ENCODE assay signal across 23 cellular contexts in the genomic region with DNA sequence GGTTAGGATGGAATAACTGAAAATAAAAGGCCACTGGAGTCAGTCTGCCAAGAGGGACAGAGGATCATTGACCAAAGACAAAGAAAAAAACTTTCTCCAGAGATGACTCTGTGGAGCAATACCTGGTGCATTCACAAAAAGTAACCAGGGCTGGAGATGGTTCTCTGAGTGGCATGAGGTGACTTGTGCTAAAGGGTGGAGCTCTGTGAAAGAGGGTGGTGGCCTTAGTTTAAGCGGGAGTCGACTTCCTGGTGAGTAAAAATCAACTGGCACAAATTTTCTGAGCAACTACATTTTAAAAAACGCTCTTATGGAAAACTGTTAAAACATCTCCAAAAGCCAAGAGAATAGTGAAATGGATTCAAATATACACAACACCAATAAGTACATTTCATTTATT. TPM values are rescaled to one million over a fixed set of nuclear protein-coding genes. Genes with fewer than 3 reads are reported as not detected.
DNase-seq lines count a peak whose midpoint lies in the region; ATAC-seq, FAIRE-seq and TF ChIP-seq lines count a peak whose summit lies in the region.
"Had no signal": no experiment of that assay in that cellular context is flagged by ENCODE, and none has a peak within 500 bp of the region (broad histone marks: within the 10 kb centered on the region; RNA-seq: fewer than 3 reads in every experiment).

No MANE protein-coding gene starts in this region.

- H2AFZ ChIP-seq in Loucy (ENCODE audit: low read length), result peak overlapping the region; percentile 44; the same call in 1 of the 2 replicates
- H2AFZ ChIP-seq: GM23248 had no signal

- H3K4me1 ChIP-seq in Loucy (ENCODE audit: insufficient read depth, low read length, poor library complexity, severe bottlenecking), result no peaks in the 10 kb centered on the region
- H3K4me1 ChIP-seq in adrenal gland (replicated peaks in 1 of 2), result peaks cover 2 to 16% of the 10 kb centered on the region in 2 donors
- H3K4me1 ChIP-seq: BLaER1 had no signal

- no peaks in the 10 kb centered on the region for H3F3A ChIP-seq in Loucy (ENCODE audit: low read depth)

- peak overlapping the region; percentile 3 for H3K27ac Mint-ChIP-seq in neural crest cell (ENCODE audit: unreplicated experiment)
- H3K27ac Mint-ChIP-seq: CD4-positive, alpha-beta T cell had no signal

- H3K9me3 ChIP-seq in Loucy (ENCODE audit: insufficient read depth, low read depth, low read length) (no peaks in the 10 kb centered on the region), adrenal gland (replicated peaks in 1 of 3) (no peaks in the 10 kb centered on the region)
- H3K9me3 ChIP-seq: BLaER1, SJSA1 had no signal

- H3K9ac ChIP-seq in Loucy (ENCODE audit: low read depth, low read length, poor library complexity, severe bottlenecking), result no peak overlapping the region
- H3K9ac ChIP-seq: BLaER1, GM23248 had no signal

- TF ChIP-seq CTCF in Loucy (conservative IDR thresholded peaks at IDR 0.05; ENCODE audit: low read length) (no peak), bronchial epithelial cell (IDR thresholded peaks at IDR 0.05; ENCODE audit: insufficient read depth, low read length, severe bottlenecking) (no peak), neural crest cell (conservative IDR thresholded peaks at IDR 0.05) (no peak), adrenal gland (IDR thresholded peaks at IDR 0.05) (no peak)

- intact Hi-C loops in adrenal gland (cut with DNase I), result no loop called here

- H3K9me2 ChIP-seq in Loucy (replicated peaks; ENCODE audit: low read depth, low read length), result no peaks in the 10 kb centered on the region

- 85 to 90% (median 89%) methylated on average over 3 of the region's 3 CpGs for WGBS in adrenal gland, 4 donors

- H3K36me3 ChIP-seq in Loucy (ENCODE audit: insufficient read depth, low read length) (no peaks in the 10 kb centered on the region), bronchial epithelial cell (ENCODE audit: control insufficient read depth, insufficient read depth, low read length) (no peaks in the 10 kb centered on the region), adrenal gland (replicated peaks in 1 of 2) (no peaks in the 10 kb centered on the region)
- H3K36me3 ChIP-seq: BLaER1, SJSA1 had no signal

- TF ChIP-seq POLR2A in adrenal gland (IDR thresholded peaks at IDR 0.05), result no peak

- ATAC-seq in esophagus mucosa (peak; percentile 70), HG02763 (IDR thresholded peaks at IDR 0.05; ENCODE audit: unreplicated experiment) (no peak)
- ATAC-seq: K562, Right ventricle myocardium inferior had no signal

- H3K79me2 ChIP-seq in Loucy (ENCODE audit: insufficient read depth, low read length), result no peaks in the 10 kb centered on the region

- H3K27me3 Mint-ChIP-seq in neural crest cell (ENCODE audit: low read depth), result peaks cover 48% of the 10 kb centered on the region

- H3K9me3 Mint-ChIP-seq in neural crest cell, result no peaks in the 10 kb centered on the region
- H3K9me3 Mint-ChIP-seq: CD4-positive, alpha-beta T cell had no signal

- peak overlapping the region; percentile 52 for H3K4me3 Mint-ChIP-seq in neural crest cell
- H3K4me3 Mint-ChIP-seq: CD4-positive, alpha-beta T cell had no signal

- no peaks in the 10 kb centered on the region for H3K27me3 ChIP-seq in Loucy (ENCODE audit: insufficient read depth, low read length, poor library complexity, severe bottlenecking)
- H3K27me3 ChIP-seq in bronchial epithelial cell (ENCODE audit: control insufficient read depth, insufficient read depth, low read length), result no peaks in the 10 kb centered on the region
- H3K27me3 ChIP-seq in adrenal gland, result peaks cover 35% of the 10 kb centered on the region
- H3K27me3 ChIP-seq: SJSA1 had no signal

- FAIRE-seq in bronchial epithelial cell (lab: Jason Lieb, UNC), result no peak
- FAIRE-seq: GM12891, K562 had no signal

- H3K4me3 ChIP-seq in Loucy (ENCODE audit: low read length, poor library complexity, severe bottlenecking), result no peak overlapping the region
- H3K4me3 ChIP-seq in bronchial epithelial cell (ENCODE audit: low read depth, low read length), result no peak overlapping the region
- H3K4me3 ChIP-seq in adrenal gland, result no peak overlapping the region
- H3K4me3 ChIP-seq: BLaER1, GM23248, K562, SJSA1 had no signal

- DNase-seq in bronchial epithelial cell (ENCODE audit: low read depth) (peak; percentile 31), neural crest cell (ENCODE audit: low read depth, low spot score) (no peak), adrenal gland (no peak)
- DNase-seq in activated naive CD4-positive, alpha-beta T cell treated with Interleukin-2 at 50 U/mL for 16 hours, result no peak
- DNase-seq: CD4-positive, alpha-beta T cell; COR-L47; DMS79; GM23248; MM.1S; NCI-H1105 treated with DMSO at 0.1 percent for 48 hours; NCI-H2029 treated with DMSO at 0.1 percent for 48 hours; NCI-H2171; NCI-H524 treated with DMSO at 0.1 percent for 48 hours; NCI-H82; OCI-M1 had no signal

- H3K27ac ChIP-seq in adrenal gland, result no peak overlapping the region
- H3K27ac ChIP-seq: BLaER1, GM23248, SJSA1 had no signal

- H4K20me1 ChIP-seq in Loucy (ENCODE audit: insufficient read depth, low read length, poor library complexity, severe bottlenecking), result no peaks in the 10 kb centered on the region
- H4K20me1 ChIP-seq: BLaER1 had no signal

- peaks cover 23% of the 10 kb centered on the region for H3K4me1 Mint-ChIP-seq in neural crest cell

- H3K4me2 ChIP-seq in Loucy (ENCODE audit: low read depth, low read length, poor library complexity, severe bottlenecking), result no peak overlapping the region
- H3K4me2 ChIP-seq: BLaER1 had no signal

- H3K36me3 Mint-ChIP-seq in neural crest cell (ENCODE audit: low read depth), result no peaks in the 10 kb centered on the region

RNA-seq across cellular contexts. Expression of gene NHLH2, which starts 10.0 kb away (rescaled TPM):
- total RNA-seq in bronchial epithelial cell, result 0.13 and 0.26 TPM in 2 replicates
- total RNA-seq in esophagus mucosa, result 1.1 TPM
- total RNA-seq in neural crest cell, result 8.4 and 8.7 TPM in 2 replicates
- total RNA-seq in adrenal gland, result not detected
- polyA plus RNA-seq in adrenal gland, result not detected
- total RNA-seq: CD4-positive, alpha-beta T cell; GM23248; K562; Right ventricle myocardium inferior had no signal
- polyA plus RNA-seq: K562 had no signal
